Comparison of ENCODE assay signal across 8 cellular contexts in genomic region chr5:179806250-179807045, GRCh38. TPM values are rescaled to one million over a fixed set of nuclear protein-coding genes. Genes with fewer than 3 reads are reported as not detected.
DNase-seq lines count a peak whose midpoint lies in the region; ATAC-seq, FAIRE-seq and TF ChIP-seq lines count a peak whose summit lies in the region.

Gene MGAT4B (minus strand): TSS chr5:179806866. CDS start chr5:179806583, 283 bp downstream.

- peaks cover 8% of the 10 kb centered on the region for H3K4me1 ChIP-seq in GM23338 (ENCODE audit: insufficient read depth)
- peaks cover 16% of the 10 kb centered on the region for H3K4me1 ChIP-seq in GM12878 (ENCODE audit: control insufficient read depth, insufficient read depth, low read length)

- SMC1A ChIA-PET in GM12878 (lab: Charles Lee; ENCODE audit: uncharacterized antibody, unreplicated experiment), result no interaction called here

- BruUV-seq in GM12878 (replicated peaks; lab: Mats Ljungman, UMichigan), result no TSS peak

- H3K36me3 ChIP-seq in GM23338 (ENCODE audit: insufficient read depth) (no peaks in the 10 kb centered on the region), KOPT-K1 (ENCODE audit: insufficient read depth, low read length) (no peaks in the 10 kb centered on the region), GM12878 (ENCODE audit: control insufficient read depth in 2 of 2, insufficient read depth in 2 of 2, low read length in 1 of 2) (no peaks in the 10 kb centered on the region; a peak in 1 of 4 replicates)

- CTCF ChIA-PET in GM10248 (lab: Yijun Ruan, JAX), result interaction anchor here (0.9 kb wide), 1 partner anchor 16 kb away, joined by 3 read pairs; no protein-coding TSS in a partner anchor
- CTCF ChIA-PET in T-cell (lab: Charles Lee), result no interaction called here
- CTCF ChIA-PET in GM12878 (lab: Yijun Ruan, JAX), result interaction anchor here (1.2 to 1.5 kb wide), 2 partner anchors 14 to 100 kb away, joined by 4 to 6 read pairs; partner anchors contain the start of gene SQSTM1

- 0 out of 4 replicates have a peak, but pooled peaks of 1 of the 2 experiments have one; percentile 26 for TF ChIP-seq EP300 in GM12878 (IDR thresholded peaks at IDR 0.05; ENCODE audit: borderline replicate concordance in 1 of 2, control insufficient read depth in 1 of 2, low read depth in 2 of 2, low read length in 2 of 2)

- ATAC-seq in GM23338 (peak; percentile 62), T-cell (replicated peaks in 1 of 4) (peak; percentile 76 to 81 (median 80)), GM12878 (peak; percentile 82)

- in situ Hi-C loops in GM12878 (cut with MboI), result loop anchor here (25.0 kb wide), 1 partner anchor 1006 kb away; the partner anchor contains the start of gene MGAT1

- H3F3A ChIP-seq in GM23338 (replicated peaks; ENCODE audit: low read depth), result peaks cover 13% of the 10 kb centered on the region

- peak within 1 kb of the TSS; percentile 77 for H3K9ac ChIP-seq in GM12878 (ENCODE audit: control insufficient read depth, insufficient read depth, low read length)

- intact Hi-C loops in GM12878 (cut with micrococcal nuclease; ENCODE audit: unreplicated experiment), result loop anchor here (1.0 to 5.0 kb wide), 2 partner anchors 13 to 101 kb away; partner anchors contain the start of gene TBC1D9B

- RAD21 ChIA-PET in GM12878 (lab: Charles Lee; ENCODE audit: unreplicated experiment), result interaction anchor here (0.8 to 1.7 kb wide), 5 partner anchors 14 to 101 kb away, joined by 3 to 6 read pairs (median 5); partner anchors contain the start of genes MRNIP and SQSTM1

- no peaks in the 10 kb centered on the region for H3K9me2 ChIP-seq in GM23338 (ENCODE audit: insufficient read depth)

- peak within 1 kb of the TSS; percentile 80 for H3K4me3 Mint-ChIP-seq in GM23338
- H3K4me3 Mint-ChIP-seq in T-cell, result peak within 1 kb of the TSS; percentile 67 to 84 (median 80)

- H3K9me3 Mint-ChIP-seq in GM23338 (no peaks in the 10 kb centered on the region), T-cell (no peaks in the 10 kb centered on the region)

- H3K4me2 ChIP-seq in GM23338, result peak within 1 kb of the TSS; percentile 92
- peak within 1 kb of the TSS; percentile 83 for H3K4me2 ChIP-seq in GM12878 (ENCODE audit: control insufficient read depth, insufficient read depth)

- peak within 1 kb of the TSS; percentile 77 for H3K4me3 ChIP-seq in GM23338
- H3K4me3 ChIP-seq in GM12878, result peak within 1 kb of the TSS; percentile 87

- H3K36me3 Mint-ChIP-seq in GM23338 (ENCODE audit: low read depth), result peaks cover 12% of the 10 kb centered on the region; the same call in 1 of the 3 replicates
- H3K36me3 Mint-ChIP-seq in T-cell, result peaks cover 3% of the 10 kb centered on the region

- TF ChIP-seq POLR2A in GM12878 (IDR thresholded peaks at IDR 0.05; ENCODE audit: low read depth, low read length), result peak; percentile 75

- H3K27me3 ChIP-seq in GM23338 (ENCODE audit: insufficient read depth) (no peaks in the 10 kb centered on the region), GM12878 (replicated peaks in 1 of 2; ENCODE audit: control insufficient read depth in 2 of 2, insufficient read depth in 2 of 2, low read length in 1 of 2) (no peaks in the 10 kb centered on the region)

- peaks cover 27% of the 10 kb centered on the region for H3K27me3 Mint-ChIP-seq in GM23338 (ENCODE audit: insufficient read depth, low read depth, poor library complexity)
- no peaks in the 10 kb centered on the region for H3K27me3 Mint-ChIP-seq in T-cell

- H3K79me2 ChIP-seq in GM23338 (replicated peaks; ENCODE audit: insufficient read depth) (peaks cover 22% of the 10 kb centered on the region), GM12878 (ENCODE audit: control insufficient read depth, insufficient read depth, low read length) (peaks cover 31% of the 10 kb centered on the region)

- TF ChIP-seq CTCF in GM10248 (IDR thresholded peaks at IDR 0.05; ENCODE audit: control extremely low read depth, extremely low read depth, low read depth, missing control alignments), result no peak
- no peak for TF ChIP-seq CTCF in GM23338 (conservative IDR thresholded peaks at IDR 0.05; ENCODE audit: low read depth in 2 of 2)
- TF ChIP-seq CTCF in GM12878 (IDR thresholded peaks at IDR 0.05 in 2 of 3, conservative IDR thresholded peaks at IDR 0.05 in 1 of 3; ENCODE audit: control insufficient read depth in 2 of 3, extremely low read depth in 1 of 3, insufficient read depth in 1 of 3, low read depth in 3 of 3, low read length in 3 of 3), result no peak

- H3K4me1 Mint-ChIP-seq in GM23338, result peaks cover 30% of the 10 kb centered on the region
- H3K4me1 Mint-ChIP-seq in T-cell, result peaks cover 28 to 37% (median 36%) of the 10 kb centered on the region in 3 donors

- H3K9me3 ChIP-seq in KOPT-K1 (ENCODE audit: insufficient read depth, low read length, poor library complexity, severe bottlenecking), result no peaks in the 10 kb centered on the region
- no peaks in the 10 kb centered on the region for H3K9me3 ChIP-seq in GM12878 (replicated peaks; ENCODE audit: control insufficient read depth, insufficient read depth, low read length)

- WGBS in GM12878 (ENCODE audit: insufficient coverage, insufficient replicate concordance, low lambda C conversion rate, missing lambda C conversion rate), result under 1% methylated on average over 55 of the region's 108 CpGs

- peaks cover 17% of the 10 kb centered on the region for H4K20me1 ChIP-seq in GM23338 (replicated peaks; ENCODE audit: insufficient read depth)
- no peaks in the 10 kb centered on the region for H4K20me1 ChIP-seq in GM12878 (ENCODE audit: control insufficient read depth, insufficient read depth)

- DNase-seq in GM10248 (ENCODE audit: extremely low spot score) (peak; percentile 88), GM23338 (ENCODE audit: low spot score) (peak; percentile 85), T-cell (peak in 24 of 34 experiments; percentile 33 to 67 (median 50)), GM12878 (ENCODE audit: low read depth, low spot score) (no peak), hippocampal formation (lab: John Stamatoyannopoulos, UW) (peak; percentile 70 to 71), putamen (ENCODE audit: low spot score) (peak; percentile 75), foreskin melanocyte (no peak)

- POLR2A ChIA-PET in GM10248 (lab: Yijun Ruan, JAX) (interaction anchor here (0.7 to 0.9 kb wide), 2 partner anchors 13 to 14 kb away, joined by 3 to 4 read pairs; partner anchors contain the start of gene SQSTM1), T-cell (lab: Charles Lee) (interaction anchor here in 1 of 2 donors (0.6 kb wide), 1 partner anchor 30 kb away, joined by 5 read pairs; no protein-coding TSS in a partner anchor), GM12878 (lab: Charles Lee) (interaction anchor here (0.6 to 1.4 kb wide), 5 partner anchors 13 to 469 kb away, joined by 3 to 9 read pairs (median 3); partner anchors contain the start of genes HNRNPH1 and LTC4S)

- no peak for TF ChIP-seq RAD21 in GM12878 (IDR thresholded peaks at IDR 0.05; ENCODE audit: insufficient read depth, low read depth, low read length)

- H2AFZ ChIP-seq in GM23338, result peak within 1 kb of the TSS; percentile 32; the same call in 1 of the 2 replicates
- peak within 1 kb of the TSS; percentile 79 for H2AFZ ChIP-seq in GM12878 (ENCODE audit: control insufficient read depth, low read depth, low read length)

- no peak for FAIRE-seq in GM12878 (lab: Jason Lieb, UNC)

- H3K27ac Mint-ChIP-seq in GM23338 (no peak within 1 kb of the TSS), T-cell (peak within 1 kb of the TSS in 1 of 2 donors; percentile 66)

- H3K27ac ChIP-seq in GM23338 (ENCODE audit: low read depth), result no peak within 1 kb of the TSS
- H3K27ac ChIP-seq in KOPT-K1 (ENCODE audit: low read depth, low read length, poor library complexity, severe bottlenecking), result peak within 1 kb of the TSS; percentile 52
- H3K27ac ChIP-seq in GM12878 (ENCODE audit: control insufficient read depth, insufficient read depth), result peak within 1 kb of the TSS; percentile 78

TF ChIP-seq in GM23338, 12 proteins besides CTCF, POLR2A, EP300 and RAD21 (continues in another document):
- TF ChIP-seq ZNF114 (CRISPR knock-in tag; IDR thresholded peaks at IDR 0.05), result no peak
- TF ChIP-seq CREB1 (CRISPR knock-in tag; IDR thresholded peaks at IDR 0.05; ENCODE audit: low read depth), result peak; percentile 60; the same call in 1 of the 2 replicates
- TF ChIP-seq JUNB (IDR thresholded peaks at IDR 0.05; ENCODE audit: unreplicated experiment), result no peak
- no peak for TF ChIP-seq EZH2 (IDR thresholded peaks at IDR 0.05; ENCODE audit: low read depth, unreplicated experiment)
- TF ChIP-seq NANOG (IDR thresholded peaks at IDR 0.05; ENCODE audit: borderline replicate concordance), result no peak
- no peak for TF ChIP-seq ZNF331 (CRISPR knock-in tag; IDR thresholded peaks at IDR 0.05; ENCODE audit: low read depth)

TF ChIP-seq in GM12878, 131 proteins besides CTCF, POLR2A, EP300 and RAD21 (continues in another document):
- TF ChIP-seq HCFC1 (IDR thresholded peaks at IDR 0.05; ENCODE audit: low read length), result peak; percentile 24; the same call in 1 of the 2 replicates

RNA-seq across cellular contexts. Expression of gene MGAT4B, which starts in this region (rescaled TPM):
- total RNA-seq in GM23338 (2014; rRNA removed; shearing (Covaris generic)), result 101 and 102 TPM in 2 replicates
- polyA plus RNA-seq in GM23338 (2016; fragmentation: Nextera tagmentation; extraction: Ambion mirVana) (32.3 and 37.7 TPM in 2 replicates), GM12878 (2011; rRNA removed) (24.5 and 42.8 TPM in 2 replicates), GM12878 (2014; fragmentation: Illumina TruSeq; extraction: Trizol) (27.2 and 33.3 TPM in 2 replicates), GM12878 (2014; fragmentation: Nextera tagmentation; extraction: Ambion mirVana) (under 1 TPM in 1 of 2 experiments, not detected in 1; 0.60 TPM), GM12878 (2014; rRNA removed) (59.3 and 69.7 TPM in 2 replicates), GM12878 (2016; fragmentation: Nextera tagmentation; extraction: Ambion mirVana) (1 to 10 TPM; 7.6 to 8.3 TPM)
- total RNA-seq in T-cell (100 to 1,000 TPM; 119 to 159 (median 132) TPM), GM12878 (2014; rRNA removed) (44.7 and 46.0 TPM in 2 replicates), GM12878 (2014; rRNA removed; fragmentation: Illumina TruSeq; extraction: Trizol) (25.2 and 34.4 TPM in 2 replicates), GM12878 (2021) (66.2 and 82.5 TPM in 2 replicates)
- 94.1 and 97.6 TPM in 2 replicates for total RNA-seq in GM12878 (2013; cell fraction: nucleolus; rRNA removed)
- 24.6 TPM for polyA plus RNA-seq in GM12878 (2011; ENCODE audit: low read depth)
- polyA plus RNA-seq in GM12878 (2011; cell fraction: cytosol; rRNA removed), result 57.3 and 70.6 TPM in 2 replicates
- 263 and 274 TPM in 2 replicates for polyA plus RNA-seq in GM12878 (2011; cell fraction: nucleus; rRNA removed)
- 44.2 and 50.9 TPM in 2 replicates for polyA plus RNA-seq in GM12878 (2012)
- polyA minus RNA-seq in GM12878 (2011; rRNA and poly(A)+ RNA removed), result 41.5 and 69.5 TPM in 2 replicates
- 23.1 and 28.3 TPM in 2 replicates for polyA minus RNA-seq in GM12878 (2011; cell fraction: cytosol; rRNA and poly(A)+ RNA removed)
- polyA minus RNA-seq in GM12878 (2011; cell fraction: nucleus; rRNA and poly(A)+ RNA removed), result 83.3 and 122 TPM in 2 replicates

Comparison
In these comparisons a context has a peak if more than half of its experiments do, and no peak if none do; other contexts are left out.
1. DNase-seq: peak in GM10248 (single experiment), GM23338 (single experiment), T-cell (24 of 34), hippocampal formation (2 of 2) and putamen (single experiment); none in GM12878 (single experiment) and foreskin melanocyte (single experiment).
2. CTCF ChIA-PET loops: an anchor here in GM10248 (0.9 kb wide) and GM12878 (1.2 to 1.5 kb wide); none called in T-cell.
3. Peak in every context shown above with its lines, with median percentiles within 50 percentile points of each other: ATAC-seq.